ENCODE assay signal across 1 cellular context in the genomic region with DNA sequence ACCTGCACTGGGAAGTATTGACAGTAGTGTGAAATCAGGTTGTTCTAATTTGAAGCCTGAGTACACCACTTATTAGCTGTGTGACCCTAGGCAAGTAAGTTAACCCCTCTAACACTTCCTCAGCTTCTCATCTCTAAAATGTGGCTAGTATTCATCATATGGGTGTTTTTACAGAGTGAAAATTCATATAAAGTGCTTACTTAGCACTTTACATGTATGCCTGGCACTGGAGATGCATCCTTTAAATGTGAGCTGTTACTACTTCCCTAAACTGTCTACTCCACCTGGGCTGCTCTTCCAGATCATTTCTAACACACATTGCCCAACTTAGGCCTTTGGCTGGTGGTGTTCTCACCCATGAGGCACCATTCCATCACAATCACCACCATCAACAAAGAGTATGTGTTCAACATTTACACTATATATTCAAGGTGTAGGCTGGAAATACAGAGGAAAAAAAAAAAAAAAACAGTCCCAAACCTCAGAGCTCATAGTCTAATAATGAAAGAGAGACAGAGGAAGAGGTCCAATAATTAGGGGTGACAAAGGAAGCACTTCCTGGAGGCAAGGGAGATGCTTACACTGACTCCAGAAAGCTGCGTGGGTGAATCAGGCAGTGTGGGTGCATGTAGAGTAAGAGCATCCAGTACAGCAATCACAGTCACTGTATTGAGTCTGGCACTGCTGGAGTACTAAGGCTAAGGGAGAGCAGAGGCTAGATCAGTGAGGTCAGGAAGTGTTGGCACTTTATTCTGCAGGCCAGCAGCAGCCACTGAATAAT.
A peak's percentile ranks its signal among the peaks of the same experiment; 100 is the strongest.
TF ChIP-seq lines count a peak whose summit lies in the region.

No MANE protein-coding gene starts in this region.

TF ChIP-seq in GM12878, 131 proteins besides CTCF, POLR2A, EP300 and RAD21:
- TF ChIP-seq ETV6 (conservative IDR thresholded peaks at IDR 0.05 in 1 of 2, IDR thresholded peaks at IDR 0.05 in 1 of 2; ENCODE audit: borderline replicate concordance in 1 of 2, low read depth in 1 of 2) (peak in 1 of 2 experiments; percentile 87; a peak in 2 of 4 replicates), IKZF1 (conservative IDR thresholded peaks at IDR 0.05) (0 out of 2 replicates have a peak, but pooled peaks have one; percentile 24), SIX5 (IDR thresholded peaks at IDR 0.05; ENCODE audit: low read depth, low read length, severe bottlenecking) (no peak)
TF ChIP-seq in GM12878: peak in this region for 2.
